In genomic region chr3:107496855-107497254, GRCh38 we compare ENCODE assay signal across 30 cellular contexts.
"Had no signal": no experiment of that assay in that cellular context is flagged by ENCODE, and none has a peak within 500 bp of the region (broad histone marks: within the 10 kb centered on the region; RNA-seq: fewer than 3 reads in every experiment).

No MANE protein-coding gene starts in this region.

- H3K27me3 ChIP-seq: adrenal gland, ascending aorta, brain microvascular endothelial cell, esophagus squamous epithelium, neutrophil, right lobe of liver, testis had no signal

- H3K27ac Mint-ChIP-seq: activated CD4-positive, alpha-beta T cell treated with anti-CD3 and anti-CD28 coated beads for 36 hours; activated CD8-positive, alpha-beta memory T cell treated with anti-CD3 and anti-CD28 coated beads, Interleukin-2, amount 10 ng/mL, durations not matched to agents 7 days and 5 days; activated CD8-positive, alpha-beta T cell treated with anti-CD3 and anti-CD28 coated beads, Interleukin-2, amount 10 ng/mL, durations not matched to agents 7 days and 5 days; activated naive CD8-positive, alpha-beta T cell; activated T-cell treated with anti-CD3 and anti-CD28 coated beads, Interleukin-2, amount 50 U/mL, for 72 hours; endodermal cell; nephron; progenitor cell of endocrine pancreas; T-helper 2 cell treated with Interferon-gamma antibody and Interleukin-4, amounts not matched to agents 5 μg/mL and 100 μg/mL, for 36 hours had no signal

- H3K27me3 Mint-ChIP-seq: activated CD4-positive, alpha-beta T cell treated with anti-CD3 and anti-CD28 coated beads for 36 hours had no signal

- H3K9me3 ChIP-seq: adrenal gland, ascending aorta, esophagus squamous epithelium, left ventricle myocardium inferior, neutrophil, right lobe of liver, testis had no signal

- H3K36me3 Mint-ChIP-seq: activated CD8-positive, alpha-beta memory T cell treated with anti-CD3 and anti-CD28 coated beads, Interleukin-2, amount 10 ng/mL, durations not matched to agents 7 days and 5 days; activated naive CD8-positive, alpha-beta T cell had no signal

- H3K4me1 Mint-ChIP-seq: activated CD4-positive, alpha-beta T cell treated with anti-CD3 and anti-CD28 coated beads for 36 hours; endodermal cell; nephron had no signal

- H3K4me3 Mint-ChIP-seq: activated CD4-positive, alpha-beta T cell treated with anti-CD3 and anti-CD28 coated beads for 36 hours; activated CD8-positive, alpha-beta memory T cell treated with anti-CD3 and anti-CD28 coated beads, Interleukin-2, amount 10 ng/mL, durations not matched to agents 7 days and 5 days; activated CD8-positive, alpha-beta T cell treated with anti-CD3 and anti-CD28 coated beads, Interleukin-2, amount 10 ng/mL, durations not matched to agents 7 days and 5 days; activated naive CD8-positive, alpha-beta T cell; activated T-cell treated with anti-CD3 and anti-CD28 coated beads, Interleukin-2, amount 50 U/mL, for 72 hours; endodermal cell; nephron; T-helper 2 cell treated with Interferon-gamma antibody and Interleukin-4, amounts not matched to agents 5 μg/mL and 100 μg/mL, for 36 hours had no signal

- H3K9me3 Mint-ChIP-seq: activated T-cell treated with anti-CD3 and anti-CD28 coated beads, Interleukin-2, amount 50 U/mL, for 72 hours; endodermal cell; nephron; T-helper 2 cell treated with Interferon-gamma antibody and Interleukin-4, amounts not matched to agents 5 μg/mL and 100 μg/mL, for 36 hours had no signal

- H3K36me3 ChIP-seq: adrenal gland, ascending aorta, brain microvascular endothelial cell, esophagus squamous epithelium, left ventricle myocardium inferior, neutrophil, right lobe of liver had no signal

- H3K4me3 ChIP-seq: adrenal gland, ascending aorta, esophagus squamous epithelium, left ventricle myocardium inferior, lung, right lobe of liver, skin epidermis, testis had no signal

- ATAC-seq: activated CD4-positive, alpha-beta T cell treated with anti-CD3 and anti-CD28 coated beads for 36 hours; activated CD8-positive, alpha-beta memory T cell treated with anti-CD3 and anti-CD28 coated beads, Interleukin-2, amount 10 ng/mL, durations not matched to agents 7 days and 5 days; activated CD8-positive, alpha-beta T cell treated with anti-CD3 and anti-CD28 coated beads, Interleukin-2, amount 10 ng/mL, durations not matched to agents 7 days and 5 days; activated T-cell treated with anti-CD3 and anti-CD28 coated beads, Interleukin-2, amount 50 U/mL, for 72 hours; right lobe of liver; stimulated activated naive CD8-positive, alpha-beta T cell treated with anti-CD3 and anti-CD28 coated beads, Interleukin-15, Interleukin-2, amounts not matched to agents 100 U/mL and 50 U/mL, for 24 hours had no signal

- DNase-seq: activated CD4-positive, alpha-beta T cell treated with anti-CD3 and anti-CD28 coated beads for 36 hours; activated CD4-positive, CD25-positive, alpha-beta regulatory T cell; activated CD8-positive, alpha-beta memory T cell treated with anti-CD3 and anti-CD28 coated beads, Interleukin-2, amount 10 ng/mL, durations not matched to agents 7 days and 5 days; activated CD8-positive, alpha-beta T cell treated with anti-CD3 and anti-CD28 coated beads, Interleukin-2, amount 10 ng/mL, durations not matched to agents 7 days and 5 days; activated effector memory CD4-positive, alpha-beta T cell treated with Interleukin-2 at 50 U/mL for 16 hours; activated naive CD4-positive, alpha-beta T cell treated with Interleukin-2 at 50 U/mL for 16 hours; activated T-cell treated with anti-CD3 and anti-CD28 coated beads, Interleukin-2, amount 50 U/mL, for 72 hours; adrenal gland; brain microvascular endothelial cell; caudate nucleus; endodermal cell; esophagus squamous epithelium; foreskin melanocyte; kidney glomerular epithelial cell; left ventricle myocardium inferior; mesendoderm; right lobe of liver; stimulated activated CD4-positive, alpha-beta T cell treated with anti-CD3 and anti-CD28 coated beads, Interleukin-12 subunit alpha, Interleukin-12 subunit beta, amount 100 ng/mL, for 4 hours; stimulated activated CD4-positive, alpha-beta T cell treated with anti-CD3 and anti-CD28 coated beads, Interleukin-4, amount 100 ng/mL, for 1 hour; stimulated activated naive CD8-positive, alpha-beta T cell treated with anti-CD3 and anti-CD28 coated beads, Interleukin-15, Interleukin-2, amounts not matched to agents 100 U/mL and 50 U/mL, for 24 hours; testis; trophoblast cell had no signal

- H3K4me1 ChIP-seq: adrenal gland, ascending aorta, esophagus squamous epithelium, left ventricle myocardium inferior, right lobe of liver, testis had no signal

- H3K27ac ChIP-seq: adrenal gland, ascending aorta, brain microvascular endothelial cell, esophagus squamous epithelium, left ventricle myocardium inferior, neutrophil, right lobe of liver, skin epidermis, testis had no signal
